2 cellular contexts compared by ENCODE assay signal in genomic region chr11:94946812-94947211, GRCh38.
TF ChIP-seq lines count a peak whose summit lies in the region.

No MANE protein-coding gene starts in this region.

TF ChIP-seq in IMR-90, 13 proteins besides CTCF, POLR2A, EP300 and RAD21:
- TF ChIP-seq CHD1 (IDR thresholded peaks at IDR 0.05; ENCODE audit: low read depth, low read length) (no peak), SMC3 (IDR thresholded peaks at IDR 0.05; ENCODE audit: low read depth, low read length) (no peak), RFX5 (IDR thresholded peaks at IDR 0.05; ENCODE audit: low read depth, low read length) (no peak)

TF ChIP-seq in SK-N-SH, 30 proteins besides CTCF, POLR2A, EP300 and RAD21:
- TF ChIP-seq TCF12 (IDR thresholded peaks at IDR 0.05), result no peak
- no peak for TF ChIP-seq NRF1 (IDR thresholded peaks at IDR 0.05; ENCODE audit: low read depth, low read length)
- TF ChIP-seq ZBTB33 (IDR thresholded peaks at IDR 0.05; ENCODE audit: borderline replicate concordance, low read depth), result no peak
- TF ChIP-seq GATA2 (CRISPR knock-in tag; IDR thresholded peaks at IDR 0.05), result no peak
- no peak for TF ChIP-seq CHD2 (IDR thresholded peaks at IDR 0.05; ENCODE audit: low read length, partially characterized antibody)
- no peak for TF ChIP-seq USF1 (IDR thresholded peaks at IDR 0.05; ENCODE audit: borderline replicate concordance, low read depth)
- no peak for TF ChIP-seq RFX5 (IDR thresholded peaks at IDR 0.05; ENCODE audit: low read length)
- TF ChIP-seq JUND (IDR thresholded peaks at IDR 0.05), result no peak
- no peak for TF ChIP-seq POLR2AphosphoS5 (IDR thresholded peaks at IDR 0.05; ENCODE audit: low read depth, low read length)
- TF ChIP-seq MAX (IDR thresholded peaks at IDR 0.05; ENCODE audit: low read depth), result no peak
- TF ChIP-seq MEF2A (IDR thresholded peaks at IDR 0.05; ENCODE audit: borderline replicate concordance, low read depth), result no peak
- TF ChIP-seq USF2 (IDR thresholded peaks at IDR 0.05; ENCODE audit: borderline replicate concordance, low read depth, low read length), result no peak
- TF ChIP-seq REST (IDR thresholded peaks at IDR 0.05; ENCODE audit: low read depth, low read length), result no peak
- no peak for TF ChIP-seq FOXJ3 (CRISPR knock-in tag; IDR thresholded peaks at IDR 0.05)
- TF ChIP-seq RCOR1 (IDR thresholded peaks at IDR 0.05; ENCODE audit: low read length), result no peak
